In the genomic region with DNA sequence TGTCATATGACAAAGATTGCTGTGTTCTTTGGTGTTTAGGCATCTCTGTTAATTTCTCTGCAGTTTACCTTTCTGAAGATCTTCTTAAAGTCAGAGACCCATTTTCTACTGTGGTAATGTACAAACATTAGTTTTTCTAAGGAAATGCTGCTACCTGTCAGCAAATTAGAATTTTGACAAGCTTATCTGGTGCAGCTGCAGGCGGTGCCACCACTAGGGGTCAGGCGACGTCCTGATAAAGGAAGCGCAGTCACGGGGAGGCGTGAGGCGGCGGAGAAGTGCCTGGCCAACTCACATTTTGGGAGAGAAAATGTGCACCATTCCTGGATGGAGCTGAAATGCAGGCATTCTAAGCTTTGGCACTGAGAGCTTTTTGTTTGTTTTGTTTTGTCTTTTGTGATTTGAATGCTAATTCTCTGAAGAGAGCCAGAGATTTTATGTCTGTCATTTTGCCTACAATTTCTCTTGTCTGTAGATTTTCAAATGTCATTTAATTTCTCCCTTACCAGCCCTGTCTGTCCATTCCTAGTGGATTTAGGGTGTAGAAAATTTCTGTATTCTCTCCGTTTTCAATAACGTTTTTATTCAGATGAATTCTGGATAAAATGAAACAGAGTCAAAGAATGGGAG, we compare ENCODE assay signal across 8 cellular contexts. TPM values are rescaled to one million over a fixed set of nuclear protein-coding genes. Genes with fewer than 3 reads are reported as not detected.
DNase-seq lines count a peak whose midpoint lies in the region; ATAC-seq and TF ChIP-seq lines count a peak whose summit lies in the region.

No MANE protein-coding gene starts in this region.

- ATAC-seq in GM19023 (IDR thresholded peaks at IDR 0.05; ENCODE audit: unreplicated experiment), result peak; percentile 77
- peak; percentile 74 for ATAC-seq in HG03342 (IDR thresholded peaks at IDR 0.05; ENCODE audit: unreplicated experiment)

- no peak overlapping the region for H3K4me3 ChIP-seq in AG10803 (ENCODE audit: low read length)
- H3K4me3 ChIP-seq in dorsolateral prefrontal cortex, result peak overlapping the region in 10 of 59 donors; percentile 4 to 28 (median 16)

- DNase-seq in AG10803 (ENCODE audit: low read depth) (peak; percentile 70), NCI-H526 treated with DMSO at 0.1 percent for 48 hours (lab: John Stamatoyannopoulos, UW) (peak; percentile 47), dorsolateral prefrontal cortex (peak; percentile 78 to 91 (median 86)), medulla oblongata (ENCODE audit: extremely low spot score) (peak; percentile 84)
- DNase-seq in activated CD4-positive, alpha-beta memory T cell treated with anti-CD3 and anti-CD28 coated beads, Interleukin-2, amount 10 ng/mL, durations not matched to agents 7 days and 5 days, result peak; percentile 82
- DNase-seq in stimulated activated CD8-positive, alpha-beta memory T cell treated with anti-CD3 and anti-CD28 coated beads, Interleukin-15, amount 100 ng/mL, for 1 hour (ENCODE audit: low read depth), result peak; percentile 70

- CTCF ChIA-PET in activated CD4-positive, alpha-beta memory T cell treated with anti-CD3 and anti-CD28 coated beads, Interleukin-2, amount 10 ng/mL, durations not matched to agents 7 days and 5 days (lab: Charles Lee), result interaction anchor here (0.8 to 2.4 kb wide), 42 partner anchors 8 to 368 kb away, joined by 3 to 29 read pairs (median 5); a partner anchor contains a TSS

- H3K9me3 Mint-ChIP-seq in activated CD4-positive, alpha-beta memory T cell treated with anti-CD3 and anti-CD28 coated beads, Interleukin-2, amount 10 ng/mL, durations not matched to agents 7 days and 5 days, result no peaks in the 10 kb centered on the region

- H3K4me3 Mint-ChIP-seq in activated CD4-positive, alpha-beta memory T cell treated with anti-CD3 and anti-CD28 coated beads, Interleukin-2, amount 10 ng/mL, durations not matched to agents 7 days and 5 days, result no peak overlapping the region

- POLR2A ChIA-PET in activated CD4-positive, alpha-beta memory T cell treated with anti-CD3 and anti-CD28 coated beads, Interleukin-2, amount 10 ng/mL, durations not matched to agents 7 days and 5 days (lab: Charles Lee), result interaction anchor here (1.1 to 5.5 kb wide), 2 partner anchors 24 to 77 kb away, joined by 3 to 59 read pairs; a partner anchor contains a TSS

- no peaks in the 10 kb centered on the region for H3K36me3 Mint-ChIP-seq in activated CD4-positive, alpha-beta memory T cell treated with anti-CD3 and anti-CD28 coated beads, Interleukin-2, amount 10 ng/mL, durations not matched to agents 7 days and 5 days (ENCODE audit: low read depth)

- peak; percentile 89 for TF ChIP-seq CTCF in AG10803 (conservative IDR thresholded peaks at IDR 0.05; ENCODE audit: low read length)
- TF ChIP-seq CTCF in dorsolateral prefrontal cortex (IDR thresholded peaks at IDR 0.05 in 54 of 56, conservative IDR thresholded peaks at IDR 0.05 in 2 of 56; ENCODE audit: low read depth in 1 of 56, partially characterized antibody in 56 of 56), result peak; percentile 80 to 99 (median 94)

- no peaks in the 10 kb centered on the region for H3K27me3 ChIP-seq in dorsolateral prefrontal cortex

- H3K27me3 Mint-ChIP-seq in activated CD4-positive, alpha-beta memory T cell treated with anti-CD3 and anti-CD28 coated beads, Interleukin-2, amount 10 ng/mL, durations not matched to agents 7 days and 5 days, result peaks cover 2% of the 10 kb centered on the region

- peak overlapping the region in 2 of 59 donors; percentile 17 to 20 for H3K27ac ChIP-seq in dorsolateral prefrontal cortex

- intact Hi-C loops in dorsolateral prefrontal cortex (cut with DNase I), result loop anchor here (2.0 to 5.0 kb wide), 3 partner anchors 79 to 359 kb away; no protein-coding TSS in a partner anchor

- H3K27ac Mint-ChIP-seq in activated CD4-positive, alpha-beta memory T cell treated with anti-CD3 and anti-CD28 coated beads, Interleukin-2, amount 10 ng/mL, durations not matched to agents 7 days and 5 days, result no peak overlapping the region

- peaks cover 42% of the 10 kb centered on the region for H3K4me1 Mint-ChIP-seq in activated CD4-positive, alpha-beta memory T cell treated with anti-CD3 and anti-CD28 coated beads, Interleukin-2, amount 10 ng/mL, durations not matched to agents 7 days and 5 days

RNA-seq across cellular contexts. Expression of a gene that starts 24.9 kb away (rescaled TPM):
- total RNA-seq in activated CD4-positive, alpha-beta memory T cell treated with anti-CD3 and anti-CD28 coated beads, Interleukin-2, amount 10 ng/mL, durations not matched to agents 7 days and 5 days, result 10 to 100 TPM; 42.5 to 44.9 TPM
- 10 to 100 TPM; 12.6 to 40.1 (median 22.1) TPM for total RNA-seq in dorsolateral prefrontal cortex
